ENCODE assay signal across 12 cellular contexts in the genomic region with DNA sequence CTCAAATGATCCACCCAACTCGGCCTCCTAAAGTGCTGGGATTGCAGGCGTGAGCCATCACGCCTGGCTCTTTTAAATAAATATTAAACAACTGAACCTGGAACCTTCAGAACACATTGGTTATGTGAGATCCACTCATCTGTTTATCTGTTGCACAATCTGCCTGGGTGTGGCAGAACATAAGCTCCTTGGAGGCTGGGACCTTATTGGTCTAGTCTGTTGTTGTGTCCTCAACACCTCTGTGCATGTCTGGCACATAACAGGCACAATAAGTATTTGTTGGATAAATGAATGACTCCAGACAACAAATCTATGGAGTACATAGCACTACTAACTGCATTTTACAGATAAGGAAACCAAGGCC. TPM values are rescaled to one million over a fixed set of nuclear protein-coding genes. Genes with fewer than 3 reads are reported as not detected.
A peak's percentile ranks its signal among the peaks of the same experiment; 100 is the strongest.
DNase-seq lines count a peak whose midpoint lies in the region; ATAC-seq and TF ChIP-seq lines count a peak whose summit lies in the region.
"Had no signal": no experiment of that assay in that cellular context is flagged by ENCODE, and none has a peak within 500 bp of the region (broad histone marks: within the 10 kb centered on the region; RNA-seq: fewer than 3 reads in every experiment).

No MANE protein-coding gene starts in this region.

- H4K20me1 ChIP-seq in HCT116 (ENCODE audit: insufficient read depth) = no peaks in the 10 kb centered on the region

- ATAC-seq in HCT116 (no peak), sciatic nerve (peak; percentile 71)
- ATAC-seq: stimulated activated naive CD8-positive, alpha-beta T cell treated with anti-CD3 and anti-CD28 coated beads, Interleukin-15, Interleukin-2, amounts not matched to agents 100 U/mL and 50 U/mL, for 24 hours had no signal

- no peak overlapping the region for H3K4me3 ChIP-seq in HCT116 (replicated peaks in 1 of 2; ENCODE audit: low read depth in 1 of 2, low read length in 2 of 2)
- H3K4me3 ChIP-seq in fibroblast of mammary gland (ENCODE audit: control insufficient read depth, low read depth, low read length) = no peak overlapping the region

- no peaks in the 10 kb centered on the region for H3K9me3 ChIP-seq in HCT116 (ENCODE audit: control insufficient read depth in 1 of 2, insufficient read depth in 1 of 2, low read depth in 1 of 2, low read length in 2 of 2)

- no peak overlapping the region for H3K9ac ChIP-seq in HCT116 (ENCODE audit: low read length)

- no peaks in the 10 kb centered on the region for H3K36me3 ChIP-seq in HCT116 (ENCODE audit: control insufficient read depth in 1 of 2, insufficient read depth in 2 of 2, low read length in 2 of 2)

- peaks cover 27 to 41% of the 10 kb centered on the region in 2 experiments for H3K4me1 ChIP-seq in HCT116 (ENCODE audit: control insufficient read depth in 1 of 2, insufficient read depth in 2 of 2, low read length in 2 of 2)

- no peaks in the 10 kb centered on the region for H3K27me3 ChIP-seq in HCT116 (ENCODE audit: insufficient read depth, low read length)

- no peak for TF ChIP-seq RAD21 in HCT116 (IDR thresholded peaks at IDR 0.05; ENCODE audit: low read depth)

- no peak overlapping the region for H3K27ac ChIP-seq in HCT116 (ENCODE audit: low read depth, low read length)
- H3K27ac ChIP-seq: C4-2B had no signal

- intact Hi-C loops in HCT116 (cut with micrococcal nuclease) = loop anchor here (5.0 kb wide), 2 partner anchors 43 to 153 kb away; a partner anchor contains a TSS
- intact Hi-C loops in sciatic nerve (cut with DNase I) = no loop called here

- POLR2A ChIA-PET in HCT116 (lab: Charles Lee) = no interaction called here

- no peak for TF ChIP-seq POLR2A in HCT116 (IDR thresholded peaks at IDR 0.05; ENCODE audit: borderline replicate concordance, extremely low read depth, insufficient read depth, insufficient read length)

- no peaks in the 10 kb centered on the region for H3K9me2 ChIP-seq in HCT116 (ENCODE audit: insufficient read depth)

- TF ChIP-seq CTCF in HCT116 (IDR thresholded peaks at IDR 0.05 in 2 of 3, conservative IDR thresholded peaks at IDR 0.05 in 1 of 3; ENCODE audit: borderline replicate concordance in 1 of 3, insufficient read depth in 1 of 3, low read depth in 2 of 3, low read length in 2 of 3) = no peak
- no peak for TF ChIP-seq CTCF in fibroblast of mammary gland (conservative IDR thresholded peaks at IDR 0.05; ENCODE audit: control insufficient read depth, insufficient read depth, low read depth, low read length)

- H2AFZ ChIP-seq in HCT116 (ENCODE audit: low read depth, low read length, poor library complexity, severe bottlenecking) = no peak overlapping the region

- H3K4me2 ChIP-seq in HCT116 (ENCODE audit: low read length) = peak overlapping the region; percentile 15; the same call in 1 of the 2 replicates

- peaks cover 5% of the 10 kb centered on the region; the same call in 1 of the 2 replicates for H3K79me2 ChIP-seq in HCT116 (ENCODE audit: insufficient read depth, low read length)

- no TSS peak for BruUV-seq in HCT116 (replicated peaks; lab: Mats Ljungman, UMichigan)

- RAD21 ChIA-PET in HCT116 (lab: Charles Lee; ENCODE audit: low non-redundant PET in 1 of 2, low total read pairs in 2 of 2, uncharacterized antibody in 2 of 2, unreplicated experiment in 2 of 2) = no interaction called here

- CTCF ChIA-PET in HCT116 (lab: Charles Lee) = interaction anchor here (1.2 to 1.9 kb wide), 2 partner anchors 14 to 58 kb away, joined by 6 read pairs; no protein-coding TSS in a partner anchor

- DNase-seq in HCT116 (ENCODE audit: low read depth, low spot score) (no peak), RPMI8226 (peak; percentile 2), fibroblast of mammary gland (ENCODE audit: low read depth) (peak; percentile 70), sciatic nerve (ENCODE audit: low spot score) (no peak), NCI-H748 (lab: John Stamatoyannopoulos, UW; ENCODE audit: unreplicated experiment) (no peak), NCI-H1048 (lab: John Stamatoyannopoulos, UW) (no peak), SHP77 (lab: John Stamatoyannopoulos, UW) (no peak)
- no peak for DNase-seq in activated CD4-positive, alpha-beta T cell treated with anti-CD3 and anti-CD28 coated beads, Interleukin-2, amount 50 U/mL, for 1 hour
- DNase-seq: immature natural killer cell; stimulated activated naive CD8-positive, alpha-beta T cell treated with anti-CD3 and anti-CD28 coated beads, Interleukin-15, Interleukin-2, amounts not matched to agents 100 U/mL and 50 U/mL, for 24 hours had no signal

TF ChIP-seq in HCT116, 20 proteins besides CTCF, POLR2A, EP300 and RAD21:
- TF ChIP-seq ELF1 (IDR thresholded peaks at IDR 0.05; ENCODE audit: borderline replicate concordance, low read depth) (no peak), SP1 (IDR thresholded peaks at IDR 0.05; ENCODE audit: low read depth) (no peak), POLR2AphosphoS5 (IDR thresholded peaks at IDR 0.05; ENCODE audit: low read depth, low read length) (no peak)
- TF ChIP-seq, protein P1, sequence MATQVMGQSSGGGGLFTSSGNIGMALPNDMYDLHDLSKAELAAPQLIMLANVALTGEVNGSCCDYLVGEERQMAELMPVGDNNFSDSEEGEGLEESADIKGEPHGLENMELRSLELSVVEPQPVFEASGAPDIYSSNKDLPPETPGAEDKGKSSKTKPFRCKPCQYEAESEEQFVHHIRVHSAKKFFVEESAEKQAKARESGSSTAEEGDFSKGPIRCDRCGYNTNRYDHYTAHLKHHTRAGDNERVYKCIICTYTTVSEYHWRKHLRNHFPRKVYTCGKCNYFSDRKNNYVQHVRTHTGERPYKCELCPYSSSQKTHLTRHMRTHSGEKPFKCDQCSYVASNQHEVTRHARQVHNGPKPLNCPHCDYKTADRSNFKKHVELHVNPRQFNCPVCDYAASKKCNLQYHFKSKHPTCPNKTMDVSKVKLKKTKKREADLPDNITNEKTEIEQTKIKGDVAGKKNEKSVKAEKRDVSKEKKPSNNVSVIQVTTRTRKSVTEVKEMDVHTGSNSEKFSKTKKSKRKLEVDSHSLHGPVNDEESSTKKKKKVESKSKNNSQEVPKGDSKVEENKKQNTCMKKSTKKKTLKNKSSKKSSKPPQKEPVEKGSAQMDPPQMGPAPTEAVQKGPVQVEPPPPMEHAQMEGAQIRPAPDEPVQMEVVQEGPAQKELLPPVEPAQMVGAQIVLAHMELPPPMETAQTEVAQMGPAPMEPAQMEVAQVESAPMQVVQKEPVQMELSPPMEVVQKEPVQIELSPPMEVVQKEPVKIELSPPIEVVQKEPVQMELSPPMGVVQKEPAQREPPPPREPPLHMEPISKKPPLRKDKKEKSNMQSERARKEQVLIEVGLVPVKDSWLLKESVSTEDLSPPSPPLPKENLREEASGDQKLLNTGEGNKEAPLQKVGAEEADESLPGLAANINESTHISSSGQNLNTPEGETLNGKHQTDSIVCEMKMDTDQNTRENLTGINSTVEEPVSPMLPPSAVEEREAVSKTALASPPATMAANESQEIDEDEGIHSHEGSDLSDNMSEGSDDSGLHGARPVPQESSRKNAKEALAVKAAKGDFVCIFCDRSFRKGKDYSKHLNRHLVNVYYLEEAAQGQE (IDR thresholded peaks at IDR 0.05; ENCODE audit: low read depth) = no peak
- TF ChIP-seq, protein P2, sequence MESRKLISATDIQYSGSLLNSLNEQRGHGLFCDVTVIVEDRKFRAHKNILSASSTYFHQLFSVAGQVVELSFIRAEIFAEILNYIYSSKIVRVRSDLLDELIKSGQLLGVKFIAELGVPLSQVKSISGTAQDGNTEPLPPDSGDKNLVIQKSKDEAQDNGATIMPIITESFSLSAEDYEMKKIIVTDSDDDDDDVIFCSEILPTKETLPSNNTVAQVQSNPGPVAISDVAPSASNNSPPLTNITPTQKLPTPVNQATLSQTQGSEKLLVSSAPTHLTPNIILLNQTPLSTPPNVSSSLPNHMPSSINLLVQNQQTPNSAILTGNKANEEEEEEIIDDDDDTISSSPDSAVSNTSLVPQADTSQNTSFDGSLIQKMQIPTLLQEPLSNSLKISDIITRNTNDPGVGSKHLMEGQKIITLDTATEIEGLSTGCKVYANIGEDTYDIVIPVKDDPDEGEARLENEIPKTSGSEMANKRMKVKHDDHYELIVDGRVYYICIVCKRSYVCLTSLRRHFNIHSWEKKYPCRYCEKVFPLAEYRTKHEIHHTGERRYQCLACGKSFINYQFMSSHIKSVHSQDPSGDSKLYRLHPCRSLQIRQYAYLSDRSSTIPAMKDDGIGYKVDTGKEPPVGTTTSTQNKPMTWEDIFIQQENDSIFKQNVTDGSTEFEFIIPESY (IDR thresholded peaks at IDR 0.05; ENCODE audit: extremely low read depth, insufficient replicate concordance, low read length) = no peak
TF ChIP-seq in HCT116: peak in this region for 0.

RNA-seq across cellular contexts. Expression of a gene that starts 4.1 kb away (rescaled TPM):
- total RNA-seq in HCT116 (2021; ENCODE audit: unreplicated experiment) (75.4 TPM), sciatic nerve (119 TPM)
- 98.1 and 129 TPM in 2 replicates for polyA plus RNA-seq in HCT116 (2012)

RNA-seq across cellular contexts. Expression of a gene that starts 24.7 kb away (rescaled TPM):
- total RNA-seq in HCT116 (2021; ENCODE audit: unreplicated experiment) (0.57 TPM), sciatic nerve (not detected)
- polyA plus RNA-seq in HCT116 (2012) = 0.60 and 0.72 TPM in 2 replicates
- total RNA-seq: activated CD8-positive, alpha-beta memory T cell treated with anti-CD3 and anti-CD28 coated beads for 36 hours had no signal
- polyA plus RNA-seq: immature natural killer cell had no signal

Comparison
In these comparisons a context has a peak if more than half of its experiments do, and no peak if none do; other contexts are left out.
1. DNase-seq: peak in RPMI8226 (single experiment) and fibroblast of mammary gland (single experiment); none in HCT116 (single experiment), sciatic nerve (single experiment), NCI-H748 (single experiment), activated CD4-positive, alpha-beta T cell treated with anti-CD3 and anti-CD28 coated beads, Interleukin-2, amount 50 U/mL, for 1 hour (single experiment), NCI-H1048 (single experiment) and SHP77 (0 of 2).